Comparison of ENCODE assay signal across 10 cellular contexts in the genomic region with DNA sequence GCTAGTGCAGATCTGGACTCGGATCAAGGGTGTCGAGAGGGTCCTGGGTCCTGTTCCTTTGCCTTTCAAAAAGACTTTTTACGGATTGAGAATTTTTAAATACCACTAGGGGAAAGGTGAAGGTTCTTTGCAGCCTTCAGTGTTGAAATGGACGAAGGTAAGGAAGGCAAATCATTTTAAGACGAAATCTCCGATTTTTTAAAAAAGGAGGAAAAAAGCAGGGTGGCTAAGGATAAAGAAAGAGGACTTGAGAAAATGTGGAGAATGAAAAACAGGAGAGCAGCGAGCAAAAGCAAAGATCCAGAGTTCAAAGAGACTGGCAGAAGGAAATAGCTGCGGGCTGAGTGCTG. TPM values are rescaled to one million over a fixed set of nuclear protein-coding genes. Genes with fewer than 3 reads are reported as not detected.
DNase-seq lines count a peak whose midpoint lies in the region; ATAC-seq, FAIRE-seq and TF ChIP-seq lines count a peak whose summit lies in the region.
"Had no signal": no experiment of that assay in that cellular context is flagged by ENCODE, and none has a peak within 500 bp of the region (broad histone marks: within the 10 kb centered on the region; RNA-seq: fewer than 3 reads in every experiment).

No MANE protein-coding gene starts in this region.

- H3K4me1 ChIP-seq in NT2/D1 (ENCODE audit: insufficient read depth, insufficient read length) (peaks cover 3% of the 10 kb centered on the region), fibroblast of lung (ENCODE audit: control insufficient read depth, extremely low read depth, insufficient read depth, low read length) (no peaks in the 10 kb centered on the region), ovary (ENCODE audit: insufficient read depth) (peaks cover 13% of the 10 kb centered on the region)

- H3K27me3 ChIP-seq in NT2/D1 (ENCODE audit: insufficient read depth, insufficient read length): peaks cover 63% of the 10 kb centered on the region
- H3K27me3 ChIP-seq in fibroblast of lung (ENCODE audit: control insufficient read depth, insufficient read depth, low read length): peaks cover 13% of the 10 kb centered on the region
- H3K27me3 ChIP-seq in ovary: no peaks in the 10 kb centered on the region

- FAIRE-seq in GM12892 (lab: Jason Lieb, UNC): no peak

- ATAC-seq in effector memory CD8-positive, alpha-beta T cell (replicated peaks): no peak
- no peak for ATAC-seq in HG02981 (IDR thresholded peaks at IDR 0.05; ENCODE audit: unreplicated experiment)

- H3K27ac Mint-ChIP-seq in effector memory CD8-positive, alpha-beta T cell: no peak overlapping the region
- H3K27ac Mint-ChIP-seq: memory B cell had no signal

- intact Hi-C loops in ovary (cut with DNase I): no loop called here

- TF ChIP-seq POLR2A in ovary (IDR thresholded peaks at IDR 0.05) (no peak), GM12892 (IDR thresholded peaks at IDR 0.05; ENCODE audit: low read depth, low read length) (no peak)

- H3K36me3 ChIP-seq in NT2/D1 (ENCODE audit: insufficient read depth, insufficient read length, low read length): no peaks in the 10 kb centered on the region
- no peaks in the 10 kb centered on the region for H3K36me3 ChIP-seq in fibroblast of lung (ENCODE audit: control insufficient read depth, insufficient read depth, low read length)
- H3K36me3 ChIP-seq in ovary: no peaks in the 10 kb centered on the region

- H3K9me3 Mint-ChIP-seq in effector memory CD8-positive, alpha-beta T cell: peaks cover 11 to 14% of the 10 kb centered on the region in 2 donors

- H3K79me2 ChIP-seq in fibroblast of lung (ENCODE audit: control insufficient read depth, insufficient read depth, low read length): no peaks in the 10 kb centered on the region

- no peaks in the 10 kb centered on the region for H3K36me3 Mint-ChIP-seq in effector memory CD8-positive, alpha-beta T cell (ENCODE audit: insufficient read depth)
- H3K36me3 Mint-ChIP-seq: memory B cell had no signal

- CTCF ChIA-PET in AG04449 (lab: Yijun Ruan, JAX): no interaction called here

- no peak overlapping the region for H3K4me3 Mint-ChIP-seq in effector memory CD8-positive, alpha-beta T cell
- H3K4me3 Mint-ChIP-seq: memory B cell had no signal

- POLR2A ChIA-PET in AG04449 (lab: Yijun Ruan, JAX): no interaction called here

- H3K27me3 Mint-ChIP-seq in effector memory CD8-positive, alpha-beta T cell: peaks cover 10 to 29% of the 10 kb centered on the region in 2 donors

- H3K9me3 ChIP-seq in NT2/D1 (ENCODE audit: insufficient read depth, low read length) (no peaks in the 10 kb centered on the region), fibroblast of lung (ENCODE audit: control insufficient read depth, insufficient read depth, low read depth, low read length) (no peaks in the 10 kb centered on the region), ovary (no peaks in the 10 kb centered on the region)

- H3K4me3 ChIP-seq in AG04449 (ENCODE audit: low read depth, low read length): peak overlapping the region; percentile 52
- peak overlapping the region; percentile 51 for H3K4me3 ChIP-seq in NT2/D1 (ENCODE audit: insufficient read length, low read depth)
- H3K4me3 ChIP-seq in fibroblast of lung (replicated peaks in 1 of 4; ENCODE audit: control extremely low read depth in 1 of 4, insufficient read depth in 1 of 4, low read depth in 3 of 4, low read length in 4 of 4): peak overlapping the region; percentile 15 to 55 (median 22)
- H3K4me3 ChIP-seq in ovary: peak overlapping the region; percentile 37

- H3K4me2 ChIP-seq in fibroblast of lung (ENCODE audit: extremely low read depth, insufficient read depth, low read length): peak overlapping the region; percentile 32

- H2AFZ ChIP-seq in fibroblast of lung (ENCODE audit: low read length): peak overlapping the region; percentile 40

- peak overlapping the region; percentile 74 for H3K9ac ChIP-seq in NT2/D1 (ENCODE audit: insufficient read length, low read depth)
- H3K9ac ChIP-seq in fibroblast of lung (ENCODE audit: insufficient read depth, low read length): no peak overlapping the region

- DNase-seq in AG04449 (ENCODE audit: low read depth, low spot score): no peak
- no peak for DNase-seq in NT2/D1 (ENCODE audit: low read depth, low spot score)
- DNase-seq in fibroblast of lung (ENCODE audit: low read depth in 2 of 2): no peak
- DNase-seq in ovary: no peak
- no peak for DNase-seq in A172 (ENCODE audit: low spot score)
- no peak for DNase-seq in effector memory CD8-positive, alpha-beta T cell
- no peak for DNase-seq in GM12892 (ENCODE audit: insufficient read length)
- DNase-seq: cerebellar nuclear complex had no signal

- 0 to 1% (median 0%) methylated on average over 8 of the region's 8 CpGs for WGBS in ovary, 3 donors

- TF ChIP-seq EP300 in ovary (IDR thresholded peaks at IDR 0.05): no peak

- no peak overlapping the region for H3K27ac ChIP-seq in fibroblast of lung (ENCODE audit: insufficient read depth, low read length)
- peak overlapping the region; percentile 28 to 66 for H3K27ac ChIP-seq in ovary

- TF ChIP-seq CTCF in AG04449 (IDR thresholded peaks at IDR 0.05; ENCODE audit: insufficient read depth, low read length, missing control alignments) (no peak), fibroblast of lung (conservative IDR thresholded peaks at IDR 0.05 in 1 of 2, IDR thresholded peaks at IDR 0.05 in 1 of 2; ENCODE audit: low read depth in 1 of 2, low read length in 2 of 2) (no peak), ovary (IDR thresholded peaks at IDR 0.05) (no peak)

- H3K4me1 Mint-ChIP-seq in effector memory CD8-positive, alpha-beta T cell (ENCODE audit: low read depth in 2 of 2): no peaks in the 10 kb centered on the region

- no peaks in the 10 kb centered on the region for H4K20me1 ChIP-seq in fibroblast of lung (ENCODE audit: control insufficient read depth, extremely low read depth, insufficient read depth, low read length)

RNA-seq across cellular contexts. Expression of a gene that starts 0.3 kb away (rescaled TPM):
- under 0.01 and 0.51 TPM in 2 replicates for total RNA-seq in fibroblast of lung
- 0.16 and 1.9 TPM in 2 replicates for polyA plus RNA-seq in fibroblast of lung
- 0.05 and 1.3 TPM in 2 replicates for polyA plus RNA-seq in fibroblast of lung (2012)
- polyA minus RNA-seq in fibroblast of lung (ENCODE audit: low replicate concordance): 1.2 and 1.9 TPM in 2 replicates
- total RNA-seq in ovary: 1 to 10 TPM in 5 of 7 donors, under 1 TPM in 2; 0.34 to 5.6 (median 2.0) TPM
- under 1 TPM; 0.29 to 0.32 TPM for polyA plus RNA-seq in ovary
- total RNA-seq in A172 (2014; rRNA removed; shearing (Covaris generic)): not detected in 2 replicates
- polyA plus RNA-seq in GM12892 (2012; ENCODE audit: missing spikeins): not detected
